Comparison of ENCODE assay signal across 17 cellular contexts in genomic region chr4:1520145-1520661, GRCh38.
DNase-seq lines count a peak whose midpoint lies in the region; ATAC-seq and TF ChIP-seq lines count a peak whose summit lies in the region.
"Had no signal": no experiment of that assay in that cellular context is flagged by ENCODE, and none has a peak within 500 bp of the region (broad histone marks: within the 10 kb centered on the region; RNA-seq: fewer than 3 reads in every experiment).

No MANE protein-coding gene starts in this region.

- H3K4me3 ChIP-seq in BE2C (ENCODE audit: low read depth, low read length) (no peak overlapping the region), H7 (ENCODE audit: insufficient read depth, low read depth, low read length) (peak overlapping the region; percentile 29; the same call in 1 of the 2 replicates), neural progenitor cell (no peak overlapping the region)

- H3K4me1 Mint-ChIP-seq in neural progenitor cell, result peaks cover 21% of the 10 kb centered on the region

- no peak overlapping the region for H3K4me3 Mint-ChIP-seq in neural progenitor cell

- H3K9me3 ChIP-seq in BE2C, result no peaks in the 10 kb centered on the region
- no peaks in the 10 kb centered on the region for H3K9me3 ChIP-seq in neural progenitor cell (ENCODE audit: low read depth)

- no peak for ATAC-seq in HG02973 (IDR thresholded peaks at IDR 0.05; ENCODE audit: unreplicated experiment)
- no peak for ATAC-seq in HG03135 (IDR thresholded peaks at IDR 0.05; ENCODE audit: unreplicated experiment)

- H4K20me1 ChIP-seq in neural progenitor cell (ENCODE audit: low read depth), result no peaks in the 10 kb centered on the region

- no peak overlapping the region for H3K9ac ChIP-seq in neural progenitor cell
- H3K9ac ChIP-seq: parathyroid adenoma had no signal

- H3K36me3 Mint-ChIP-seq in neural progenitor cell, result no peaks in the 10 kb centered on the region

- H3F3A ChIP-seq in neural progenitor cell (ENCODE audit: low read depth), result peaks cover 9% of the 10 kb centered on the region

- H3K79me2 ChIP-seq in neural progenitor cell (ENCODE audit: low read depth), result no peaks in the 10 kb centered on the region
- H3K79me2 ChIP-seq: parathyroid adenoma had no signal

- peak overlapping the region; percentile 18 for H3K4me2 ChIP-seq in neural progenitor cell

- H3K4me1 ChIP-seq in BE2C (no peaks in the 10 kb centered on the region), neural progenitor cell (no peaks in the 10 kb centered on the region)
- H3K4me1 ChIP-seq: parathyroid adenoma had no signal

- H2AFZ ChIP-seq in neural progenitor cell (replicated peaks), result no peak overlapping the region
- H2AFZ ChIP-seq: parathyroid adenoma had no signal

- no peak overlapping the region for H3K27ac Mint-ChIP-seq in neural progenitor cell
- H3K27ac Mint-ChIP-seq: activated B cell treated with CpG ODN at 0.5 μM for 24 hours had no signal

- H3K27ac ChIP-seq in neural progenitor cell, result no peak overlapping the region
- H3K27ac ChIP-seq: parathyroid adenoma had no signal

- H3K9me3 Mint-ChIP-seq in neural progenitor cell, result peaks cover 6% of the 10 kb centered on the region

- TF ChIP-seq CTCF in BE2C (IDR thresholded peaks at IDR 0.05; ENCODE audit: low read depth, low read length) (no peak), neural progenitor cell (IDR thresholded peaks at IDR 0.05) (no peak)

- DNase-seq in BE2C (peak; percentile 4), H7 (peak; percentile 77), dermis blood vessel endothelial cell (peak; percentile 17), neural progenitor cell (ENCODE audit: low spot score) (no peak)
- DNase-seq in stimulated activated CD4-positive, alpha-beta T cell treated with anti-CD3 and anti-CD28 coated beads, Interleukin-2, amount 100 ng/mL, for 24 hours, result no peak
- DNase-seq: activated B cell treated with CpG ODN at 0.5 μM for 24 hours; activated gamma-delta T cell treated with Interleukin-2 at 50 U/mL for 16 hours; cortex of kidney; DMS79 treated with DMSO at 0.1 percent for 48 hours; erythroblast; islet precursor cell; NCI-H146; NCI-H510A treated with DMSO at 0.1 percent for 48 hours; stimulated activated CD4-positive, alpha-beta T cell treated with anti-CD3 and anti-CD28 coated beads, Interleukin-12 subunit alpha, Interleukin-12 subunit beta, amount 100 ng/mL, for 4 hours had no signal

- H3K27me3 ChIP-seq in BE2C, result peaks cover 82% of the 10 kb centered on the region
- no peaks in the 10 kb centered on the region; the same call in 1 of the 2 replicates for H3K27me3 ChIP-seq in H7 (ENCODE audit: control insufficient read depth, insufficient read depth, low read length)
- H3K27me3 ChIP-seq in neural progenitor cell, result peaks cover 58% of the 10 kb centered on the region

- peaks cover 28% of the 10 kb centered on the region for H3K27me3 Mint-ChIP-seq in neural progenitor cell (ENCODE audit: insufficient read depth, low read depth)

- H3K36me3 ChIP-seq in BE2C (no peaks in the 10 kb centered on the region), H7 (replicated peaks; ENCODE audit: control insufficient read depth, insufficient read depth, low read length) (no peaks in the 10 kb centered on the region), neural progenitor cell (no peaks in the 10 kb centered on the region)

Comparison
In these comparisons a context has a peak if more than half of its experiments do, and no peak if none do; other contexts are left out.
1. DNase-seq: peak in BE2C (single experiment), H7 (single experiment) and dermis blood vessel endothelial cell (single experiment); none in neural progenitor cell (single experiment) and stimulated activated CD4-positive, alpha-beta T cell treated with anti-CD3 and anti-CD28 coated beads, Interleukin-2, amount 100 ng/mL, for 24 hours (0 of 2).